In the genomic region with DNA sequence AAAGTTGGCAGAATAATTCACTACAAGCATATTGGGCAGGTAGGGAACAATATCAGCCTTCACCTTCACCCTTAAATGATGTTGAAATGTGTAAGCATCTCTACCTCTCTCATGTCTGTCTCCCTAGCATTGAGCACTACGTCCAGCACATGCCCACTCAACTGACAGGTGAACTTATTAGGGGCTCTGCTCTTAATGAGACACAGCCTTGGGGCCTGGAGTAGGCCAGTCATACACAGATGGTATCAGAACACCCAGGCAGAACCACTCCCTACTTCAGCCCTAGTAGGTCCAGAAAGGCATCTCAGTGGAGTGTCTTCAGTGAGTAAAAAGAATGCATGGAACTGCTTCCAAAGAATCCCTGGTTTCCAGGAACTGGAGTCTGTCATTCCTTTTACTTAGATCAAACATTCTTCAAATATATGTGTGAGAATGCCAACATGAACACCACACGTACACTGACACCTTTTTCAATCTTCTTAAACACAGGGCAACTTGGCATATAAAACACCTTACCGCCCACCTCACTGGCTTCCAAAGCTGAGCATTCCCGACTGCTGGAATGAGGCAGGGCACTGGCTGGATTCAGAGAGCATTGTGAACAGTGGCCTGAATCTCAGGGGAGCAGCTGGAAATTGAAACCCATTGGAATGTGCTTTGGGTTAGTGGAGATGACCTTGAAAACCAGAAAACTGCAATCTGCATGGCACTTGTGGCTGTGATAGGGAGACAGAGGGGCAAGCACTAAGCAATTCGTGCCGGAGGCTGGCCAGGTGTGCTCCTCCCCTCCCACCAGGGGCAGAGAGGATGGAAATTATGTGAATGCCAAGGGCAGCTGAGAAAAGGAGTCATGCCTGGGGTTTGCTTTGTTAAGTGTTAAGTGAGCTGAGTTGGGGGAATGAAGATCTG, we compare ENCODE assay signal across 22 cellular contexts. TPM values are rescaled to one million over a fixed set of nuclear protein-coding genes. Genes with fewer than 3 reads are reported as not detected.
DNase-seq lines count a peak whose midpoint lies in the region; ATAC-seq, FAIRE-seq and TF ChIP-seq lines count a peak whose summit lies in the region.
"Had no signal": no experiment of that assay in that cellular context is flagged by ENCODE, and none has a peak within 500 bp of the region (broad histone marks: within the 10 kb centered on the region; RNA-seq: fewer than 3 reads in every experiment).

No MANE protein-coding gene starts in this region.

- no peak overlapping the region for H2BK15ac ChIP-seq in H1 (ENCODE audit: low read length)

- FAIRE-seq in H1 (lab: Jason Lieb, UNC), result peak; percentile 77

- no peak overlapping the region for H2AK5ac ChIP-seq in H1 (ENCODE audit: low read depth, low read length)

- H3K9me3 ChIP-seq in H1 (ENCODE audit: insufficient read depth in 2 of 2, low read depth in 1 of 2, low read length in 1 of 2) (no peaks in the 10 kb centered on the region), prostate gland (no peaks in the 10 kb centered on the region)
- H3K9me3 ChIP-seq: HAP-1 had no signal

- H3K18ac ChIP-seq in H1 (ENCODE audit: extremely low read depth, low read length), result no peak overlapping the region

- no peak overlapping the region for H2BK12ac ChIP-seq in H1 (ENCODE audit: low read depth, low read length)

- 84% methylated on average over 4 of the region's 6 CpGs; no CpG with 5 or more reads in 1 of the 2 experiments for WGBS in H1 (ENCODE audit: extremely low coverage in 1 of 2, insufficient coverage in 1 of 2, insufficient read length in 1 of 2, insufficient replicate concordance in 2 of 2, low coverage in 1 of 2, low lambda C conversion rate in 2 of 2, missing lambda C conversion rate in 1 of 2), 2 experiments
- 81% methylated on average over 6 of the region's 6 CpGs for WGBS in prostate gland

- H3K4me1 Mint-ChIP-seq in mesothelial cell of epicardium, result peaks cover 42% of the 10 kb centered on the region
- H3K4me1 Mint-ChIP-seq in stimulated activated effector memory CD8-positive, alpha-beta T cell treated with anti-CD3 and anti-CD28 coated beads, Interleukin-12 subunit alpha, Interleukin-12 subunit beta, amount 100 ng/mL, for 72 hours, result no peaks in the 10 kb centered on the region
- H3K4me1 Mint-ChIP-seq: IgD-negative memory B cell had no signal

- H3K27me3 Mint-ChIP-seq in mesothelial cell of epicardium (ENCODE audit: low read depth), result no peaks in the 10 kb centered on the region

- no peaks in the 10 kb centered on the region for H3K36me3 Mint-ChIP-seq in mesothelial cell of epicardium
- no peaks in the 10 kb centered on the region for H3K36me3 Mint-ChIP-seq in stimulated activated effector memory CD8-positive, alpha-beta T cell treated with anti-CD3 and anti-CD28 coated beads, Interleukin-12 subunit alpha, Interleukin-12 subunit beta, amount 100 ng/mL, for 72 hours
- H3K36me3 Mint-ChIP-seq: IgD-negative memory B cell had no signal

- H3K4me2 ChIP-seq in H1 (ENCODE audit: insufficient read depth in 1 of 2, low read depth in 2 of 2, low read length in 2 of 2), result no peak overlapping the region

- intact Hi-C loops in prostate gland (cut with DNase I), result no loop called here

- TF ChIP-seq EP300 in H1 (IDR thresholded peaks at IDR 0.05; ENCODE audit: borderline replicate concordance in 1 of 2, low read depth in 2 of 2, low read length in 2 of 2), result no peak

- no peak for TF ChIP-seq RAD21 in H1 (IDR thresholded peaks at IDR 0.05 in 1 of 2, conservative IDR thresholded peaks at IDR 0.05 in 1 of 2; ENCODE audit: low read depth in 2 of 2, low read length in 2 of 2)

- no peak overlapping the region for H3K56ac ChIP-seq in H1 (replicated peaks; ENCODE audit: insufficient read length, low read depth, low read length)

- H3K23ac ChIP-seq in H1 (ENCODE audit: insufficient read length), result no peak overlapping the region

- ATAC-seq in stimulated activated effector memory CD8-positive, alpha-beta T cell treated with anti-CD3 and anti-CD28 coated beads, Interleukin-12 subunit alpha, Interleukin-12 subunit beta, amount 100 ng/mL, for 72 hours, result peak; percentile 14
- ATAC-seq in foreskin keratinocyte (no peak), HG02588 (IDR thresholded peaks at IDR 0.05; ENCODE audit: unreplicated experiment) (no peak)

- no peak overlapping the region for H2BK5ac ChIP-seq in H1 (ENCODE audit: low read depth, low read length)

- no peak overlapping the region for H3K4ac ChIP-seq in H1 (replicated peaks; ENCODE audit: insufficient read length, low read depth, low read length)

- no peak overlapping the region for H3K27ac ChIP-seq in H1 (ENCODE audit: low read depth, low read length)
- no peak overlapping the region for H3K27ac ChIP-seq in foreskin keratinocyte
- H3K27ac ChIP-seq in prostate gland, result peak overlapping the region in 1 of 2 donors; percentile 28

- no peak overlapping the region for H2AFZ ChIP-seq in H1 (ENCODE audit: low read length)

- peaks cover 0 to 10% (median 4%) of the 10 kb centered on the region in 4 experiments; a peak in 5 of 7 replicates for H3K4me1 ChIP-seq in H1 (replicated peaks in 1 of 4; ENCODE audit: control insufficient read depth in 3 of 4, insufficient read depth in 4 of 4, low read length in 3 of 4)
- H3K4me1 ChIP-seq in foreskin keratinocyte, result no peaks in the 10 kb centered on the region
- H3K4me1 ChIP-seq in prostate gland (replicated peaks), result no peaks in the 10 kb centered on the region
- H3K4me1 ChIP-seq: HAP-1 had no signal

- peak overlapping the region; percentile 75 for H3K27ac Mint-ChIP-seq in mesothelial cell of epicardium
- H3K27ac Mint-ChIP-seq in stimulated activated effector memory CD8-positive, alpha-beta T cell treated with anti-CD3 and anti-CD28 coated beads, Interleukin-12 subunit alpha, Interleukin-12 subunit beta, amount 100 ng/mL, for 72 hours, result no peak overlapping the region
- H3K27ac Mint-ChIP-seq: IgD-negative memory B cell had no signal

- no peaks in the 10 kb centered on the region; a peak in 1 of 7 replicates for H3K27me3 ChIP-seq in H1 (replicated peaks in 1 of 4; ENCODE audit: control insufficient read depth in 3 of 4, extremely low read depth in 1 of 4, insufficient read depth in 3 of 4, low read length in 3 of 4)
- H3K27me3 ChIP-seq in foreskin keratinocyte, result peaks cover 3% of the 10 kb centered on the region
- no peaks in the 10 kb centered on the region for H3K27me3 ChIP-seq in prostate gland (replicated peaks; ENCODE audit: insufficient read depth)

- no peak overlapping the region; a peak in 1 of 7 replicates for H3K9ac ChIP-seq in H1 (replicated peaks in 1 of 4; ENCODE audit: extremely low read depth in 1 of 4, low read depth in 3 of 4, low read length in 3 of 4)

- H3K14ac ChIP-seq in H1 (ENCODE audit: insufficient read length), result no peak overlapping the region

- DNase-seq in LHCN-M2 (ENCODE audit: low read depth) (peak; percentile 7), H1 (ENCODE audit: low read depth in 1 of 2, low spot score in 2 of 2) (no peak), mesothelial cell of epicardium (ENCODE audit: low spot score in 2 of 2, unreplicated experiment in 2 of 2) (no peak), foreskin keratinocyte (no peak), nucleus accumbens (lab: John Stamatoyannopoulos, UW) (no peak), prostate gland (ENCODE audit: low spot score) (no peak)
- no peak for DNase-seq in stimulated activated effector memory CD8-positive, alpha-beta T cell treated with anti-CD3 and anti-CD28 coated beads, Interleukin-12 subunit alpha, Interleukin-12 subunit beta, amount 100 ng/mL, for 72 hours (ENCODE audit: low spot score in 2 of 2)
- DNase-seq: ACHN, COR-L47, DMS153, EL, Kasumi-1, NCI-H1105 treated with DMSO at 0.1 percent for 48 hours, NCI-H187, NCI-H345, NCI-H69, SHP77 had no signal

- TF ChIP-seq CTCF in H1 (IDR thresholded peaks at IDR 0.05; ENCODE audit: control extremely low read depth in 1 of 3, insufficient read depth in 1 of 3, low read depth in 1 of 3, low read length in 3 of 3), result no peak
- TF ChIP-seq CTCF in mesothelial cell of epicardium (IDR thresholded peaks at IDR 0.05; ENCODE audit: unreplicated experiment), result no peak
- TF ChIP-seq CTCF in foreskin keratinocyte (conservative IDR thresholded peaks at IDR 0.05), result no peak
- no peak for TF ChIP-seq CTCF in prostate gland (IDR thresholded peaks at IDR 0.05)

- POLR2A ChIA-PET in H1 (lab: Charles Lee; ENCODE audit: partially characterized antibody), result no interaction called here

- H3K9me3 Mint-ChIP-seq in mesothelial cell of epicardium, result no peaks in the 10 kb centered on the region
- no peaks in the 10 kb centered on the region for H3K9me3 Mint-ChIP-seq in stimulated activated effector memory CD8-positive, alpha-beta T cell treated with anti-CD3 and anti-CD28 coated beads, Interleukin-12 subunit alpha, Interleukin-12 subunit beta, amount 100 ng/mL, for 72 hours

- TF ChIP-seq POLR2A in H1 (IDR thresholded peaks at IDR 0.05; ENCODE audit: control extremely low read depth in 1 of 2, low read depth in 2 of 2, low read length in 2 of 2) (no peak), prostate gland (IDR thresholded peaks at IDR 0.05) (no peak)

- H3K79me2 ChIP-seq in H1 (ENCODE audit: control insufficient read depth in 1 of 2, insufficient read depth in 2 of 2, low read length in 2 of 2), result no peaks in the 10 kb centered on the region

- no peak overlapping the region for H4K91ac ChIP-seq in H1 (replicated peaks; ENCODE audit: insufficient read length, low read length)

- H3K4me3 Mint-ChIP-seq in mesothelial cell of epicardium, result no peak overlapping the region
- no peak overlapping the region for H3K4me3 Mint-ChIP-seq in stimulated activated effector memory CD8-positive, alpha-beta T cell treated with anti-CD3 and anti-CD28 coated beads, Interleukin-12 subunit alpha, Interleukin-12 subunit beta, amount 100 ng/mL, for 72 hours
- H3K4me3 Mint-ChIP-seq: IgD-negative memory B cell had no signal

- no peak overlapping the region; the same call in 1 of the 2 replicates for H4K8ac ChIP-seq in H1 (ENCODE audit: extremely low read depth, insufficient read depth, low read length)

- H2BK20ac ChIP-seq in H1 (ENCODE audit: low read length), result no peak overlapping the region

- no peaks in the 10 kb centered on the region for H3K79me1 ChIP-seq in H1 (ENCODE audit: low read depth, low read length)

- H3K36me3 ChIP-seq in H1 (ENCODE audit: control insufficient read depth in 2 of 4, insufficient read depth in 4 of 4, low read length in 3 of 4) (no peaks in the 10 kb centered on the region), prostate gland (no peaks in the 10 kb centered on the region)
- H3K36me3 ChIP-seq: HAP-1 had no signal

- H2BK120ac ChIP-seq in H1 (replicated peaks; ENCODE audit: low read depth, low read length), result no peak overlapping the region

- H4K20me1 ChIP-seq in H1 (replicated peaks in 1 of 2; ENCODE audit: control insufficient read depth in 1 of 2, insufficient read depth in 2 of 2, low read length in 2 of 2), result no peaks in the 10 kb centered on the region

- H3K23me2 ChIP-seq in H1 (ENCODE audit: low read depth, low read length), result peaks cover 3% of the 10 kb centered on the region; the same call in 1 of the 2 replicates

- H3K4me3 ChIP-seq in H1 (ENCODE audit: extremely low read depth in 1 of 4, insufficient read depth in 2 of 4, low read depth in 3 of 4, low read length in 4 of 4), result no peak overlapping the region
- H3K4me3 ChIP-seq in prostate gland, result no peak overlapping the region
- H3K4me3 ChIP-seq: HAP-1 had no signal

- H4K5ac ChIP-seq in H1 (ENCODE audit: insufficient read length, low read depth, low read length), result no peak overlapping the region

- CTCF ChIA-PET in H1 (lab: Charles Lee; ENCODE audit: partially characterized antibody), result interaction anchor here (0.6 to 2.6 kb wide), 6 partner anchors 9 to 110 kb away, joined by 3 to 8 read pairs (median 4); no protein-coding TSS in a partner anchor

RNA-seq across cellular contexts. Expression of a gene that starts 24.2 kb away (rescaled TPM):
- total RNA-seq in LHCN-M2 (2014; rRNA removed), result not detected in 2 replicates
- not detected for polyA plus RNA-seq in LHCN-M2 (2012)
- total RNA-seq in H1 (2021; fragmentation: NEBNext Ultra II Directional; extraction: Animal tissue kit (Norgen Biotek cat#: 25700)), result not detected in 2 replicates
- not detected in 2 replicates for polyA plus RNA-seq in H1 (2011; rRNA removed)
- not detected for polyA plus RNA-seq in H1 (2011; cell fraction: cytosol; rRNA removed)
- polyA plus RNA-seq in H1 (2011; cell fraction: nucleus; rRNA removed), result not detected
- not detected in 4 replicates for polyA plus RNA-seq in H1 (2012, experiment 1 of 2)
- polyA plus RNA-seq in H1 (2012, experiment 2 of 2), result not detected
- not detected for polyA plus RNA-seq in H1 (2013, experiment 1 of 2)
- not detected for polyA plus RNA-seq in H1 (2013, experiment 2 of 2)
- not detected in 2 replicates for polyA minus RNA-seq in H1 (2011; rRNA and poly(A)+ RNA removed)
- not detected for polyA minus RNA-seq in H1 (2011; cell fraction: cytosol; rRNA and poly(A)+ RNA removed)
- polyA minus RNA-seq in H1 (2011; cell fraction: nucleus; rRNA and poly(A)+ RNA removed), result not detected
- not detected in 3 replicates for total RNA-seq in mesothelial cell of epicardium
- total RNA-seq in foreskin keratinocyte, result 0.07 TPM in 1 of 2 replicates, not detected in the other
- 0.06 and 0.08 TPM in 2 replicates for polyA plus RNA-seq in foreskin keratinocyte
- not detected for total RNA-seq in prostate gland
- total RNA-seq: HT1080, OCI-LY7 had no signal
- polyA plus RNA-seq: IgD-negative memory B cell had no signal
